Comparison of ENCODE assay signal across 22 cellular contexts in genomic region chr4:156974264-156974663, GRCh38. TPM values are rescaled to one million over a fixed set of nuclear protein-coding genes. Genes with fewer than 3 reads are reported as not detected.
A peak's percentile ranks its signal among the peaks of the same experiment; 100 is the strongest.
DNase-seq lines count a peak whose midpoint lies in the region; ATAC-seq and TF ChIP-seq lines count a peak whose summit lies in the region.
"Had no signal": no experiment of that assay in that cellular context is flagged by ENCODE, and none has a peak within 500 bp of the region (broad histone marks: within the 10 kb centered on the region; RNA-seq: fewer than 3 reads in every experiment).

No MANE protein-coding gene starts in this region.

- H3K4me2 ChIP-seq in IMR-90 (ENCODE audit: low read depth, low read length): no peak overlapping the region

- CTCF ChIA-PET in IMR-90 (lab: Yijun Ruan, JAX): no interaction called here

- in situ Hi-C loops in IMR-90 (cut with MboI; ENCODE audit: low sequenced_read_pairs): loop anchor here (5.0 to 25.0 kb wide), 2 partner anchors 73 to 1012 kb away; partner anchors contain the start of gene CTSO

- H3K36me3 Mint-ChIP-seq in activated T-cell treated with anti-CD3 and anti-CD28 coated beads, Interleukin-2, amount 50 U/mL, for 72 hours (ENCODE audit: insufficient read depth in 2 of 2): peaks cover 2% of the 10 kb centered on the region in 2 donors
- no peaks in the 10 kb centered on the region for H3K36me3 Mint-ChIP-seq in glutamatergic neuron (ENCODE audit: unreplicated experiment)
- H3K36me3 Mint-ChIP-seq: naive B cell had no signal

- H3K56ac ChIP-seq in IMR-90 (ENCODE audit: extremely low read depth, insufficient read depth, low read length): no peak overlapping the region

- dilution Hi-C loops in IMR-90 (cut with HindIII; ENCODE audit: low sequenced_read_pairs, unreplicated experiment): no loop called here

- H3K4me3 ChIP-seq in IMR-90 (ENCODE audit: insufficient read depth, low read depth, low read length) (no peak overlapping the region), foreskin fibroblast (ENCODE audit: low read depth in 1 of 2, low read length in 2 of 2) (no peak overlapping the region)
- H3K4me3 ChIP-seq: body of pancreas, lower lobe of right lung, stomach had no signal

- H4K5ac ChIP-seq in IMR-90 (ENCODE audit: low read depth, low read length): no peak overlapping the region

- no peak for TF ChIP-seq POLR2A in IMR-90 (IDR thresholded peaks at IDR 0.05; ENCODE audit: low read depth, low read length)

- no peak overlapping the region for H2AFZ ChIP-seq in IMR-90 (replicated peaks; ENCODE audit: low read length, poor library complexity)

- no TSS peak for BruUV-seq in IMR-90 (replicated peaks; lab: Mats Ljungman, UMichigan)

- peak overlapping the region; percentile 51; the same call in 1 of the 2 replicates for H4K91ac ChIP-seq in IMR-90 (ENCODE audit: insufficient read depth, low read depth, low read length)

- H3K27me3 Mint-ChIP-seq in activated T-cell treated with anti-CD3 and anti-CD28 coated beads, Interleukin-2, amount 50 U/mL, for 72 hours (ENCODE audit: low read depth): peaks cover 34% of the 10 kb centered on the region
- H3K27me3 Mint-ChIP-seq in glutamatergic neuron (ENCODE audit: unreplicated experiment): peaks cover 4% of the 10 kb centered on the region

- no peak overlapping the region for H3K27ac ChIP-seq in IMR-90 (ENCODE audit: insufficient read depth, low read length)
- H3K27ac ChIP-seq: body of pancreas, epithelial cell of prostate, lower lobe of right lung, stomach had no signal

- peak overlapping the region; percentile 73 for H2BK120ac ChIP-seq in IMR-90 (ENCODE audit: low read depth, low read length)

- H4K20me1 ChIP-seq in IMR-90 (ENCODE audit: insufficient read depth, low read length): no peaks in the 10 kb centered on the region

- TF ChIP-seq RAD21 in IMR-90 (IDR thresholded peaks at IDR 0.05; ENCODE audit: low read length): no peak

- intact Hi-C loops in IMR-90 (cut with micrococcal nuclease): loop anchor here (5.0 kb wide), 4 partner anchors 198 to 597 kb away; no protein-coding TSS in a partner anchor

- WGBS in IMR-90 (ENCODE audit: extremely low coverage in 2 of 2, insufficient read length in 1 of 2), 2 experiments: no CpG with 5 or more reads among the region's 1 CpG

- ATAC-seq in IMR-90 (ENCODE audit: low read depth) (no peak), GM19395 (IDR thresholded peaks at IDR 0.05; ENCODE audit: unreplicated experiment) (no peak)
- no peak for ATAC-seq in activated T-cell treated with anti-CD3 and anti-CD28 coated beads, Interleukin-2, amount 50 U/mL, for 72 hours (replicated peaks in 1 of 2)
- ATAC-seq: body of pancreas, lower lobe of right lung had no signal

- no peak overlapping the region for H3K27ac Mint-ChIP-seq in activated T-cell treated with anti-CD3 and anti-CD28 coated beads, Interleukin-2, amount 50 U/mL, for 72 hours
- H3K27ac Mint-ChIP-seq in glutamatergic neuron (ENCODE audit: unreplicated experiment): no peak overlapping the region
- H3K27ac Mint-ChIP-seq: naive B cell had no signal

- DNase-seq in IMR-90: peak; percentile 74
- DNase-seq in astrocyte of the hippocampus (ENCODE audit: low read depth, low spot score): peak; percentile 84
- DNase-seq in foreskin fibroblast: peak; percentile 43 to 75
- DNase-seq in renal cortical epithelial cell (ENCODE audit: low read depth): peak; percentile 91
- no peak for DNase-seq in activated T-cell treated with anti-CD3 and anti-CD28 coated beads, Interleukin-2, amount 50 U/mL, for 72 hours
- no peak for DNase-seq in stimulated activated CD8-positive, alpha-beta memory T cell treated with anti-CD3 and anti-CD28 coated beads, Interleukin-4, amount 100 ng/mL, for 48 hours
- no peak for DNase-seq in glutamatergic neuron
- DNase-seq: activated CD4-positive, alpha-beta T cell treated with anti-CD3 and anti-CD28 coated beads, Interleukin-2, amount 50 U/mL, for 4 hours; activated naive CD4-positive, alpha-beta T cell; AML-193; body of pancreas; head of caudate nucleus; lower lobe of right lung; naive B cell; NCI-H1417; NCI-H526 treated with DMSO at 0.1 percent for 48 hours; stimulated activated CD4-positive, alpha-beta T cell treated with anti-CD3 and anti-CD28 coated beads, Interleukin-2, amount 100 ng/mL, for 48 hours; stomach; T-helper 1 cell; trophoblast cell had no signal

- peaks cover 8% of the 10 kb centered on the region for H3K4me1 Mint-ChIP-seq in activated T-cell treated with anti-CD3 and anti-CD28 coated beads, Interleukin-2, amount 50 U/mL, for 72 hours (ENCODE audit: low read depth)
- peaks cover 2% of the 10 kb centered on the region for H3K4me1 Mint-ChIP-seq in glutamatergic neuron (ENCODE audit: low read depth, unreplicated experiment)

- no peak overlapping the region for H3K14ac ChIP-seq in IMR-90 (replicated peaks; ENCODE audit: low read depth, low read length)

- peak overlapping the region in 1 of 2 experiments; percentile 69; a peak in 2 of 4 replicates for H4K8ac ChIP-seq in IMR-90 (ENCODE audit: low read depth in 2 of 2, low read length in 2 of 2)

- no peaks in the 10 kb centered on the region for H3K27me3 ChIP-seq in IMR-90 (ENCODE audit: control insufficient read depth, insufficient read depth, low read length)
- H3K27me3 ChIP-seq: body of pancreas, stomach had no signal

- H3K18ac ChIP-seq in IMR-90 (ENCODE audit: low read depth, low read length): peak overlapping the region; percentile 42; the same call in 1 of the 2 replicates

- no peaks in the 10 kb centered on the region for H3K9me3 Mint-ChIP-seq in activated T-cell treated with anti-CD3 and anti-CD28 coated beads, Interleukin-2, amount 50 U/mL, for 72 hours
- H3K9me3 Mint-ChIP-seq in glutamatergic neuron (ENCODE audit: unreplicated experiment): no peaks in the 10 kb centered on the region

- H3K23ac ChIP-seq in IMR-90 (ENCODE audit: low read depth, low read length): no peak overlapping the region

- no peak overlapping the region for H2BK15ac ChIP-seq in IMR-90 (ENCODE audit: low read depth, low read length)

- peak overlapping the region; percentile 7; the same call in 1 of the 2 replicates for H3K4ac ChIP-seq in IMR-90 (ENCODE audit: low read depth, low read length)

- H2BK20ac ChIP-seq in IMR-90 (ENCODE audit: low read depth, low read length): peak overlapping the region; percentile 47

- H3K4me3 Mint-ChIP-seq in activated T-cell treated with anti-CD3 and anti-CD28 coated beads, Interleukin-2, amount 50 U/mL, for 72 hours: no peak overlapping the region
- no peak overlapping the region for H3K4me3 Mint-ChIP-seq in glutamatergic neuron (ENCODE audit: unreplicated experiment)
- H3K4me3 Mint-ChIP-seq: naive B cell had no signal

- peaks cover 7 to 11% of the 10 kb centered on the region in 2 experiments; a peak in 3 of 4 replicates for H3K79me1 ChIP-seq in IMR-90 (ENCODE audit: low read depth in 1 of 2, low read length in 2 of 2)

- H3K9me3 ChIP-seq in IMR-90 (ENCODE audit: control insufficient read depth, insufficient read depth, low read length): no peaks in the 10 kb centered on the region
- H3K9me3 ChIP-seq: body of pancreas, lower lobe of right lung, stomach had no signal

- TF ChIP-seq CTCF in IMR-90 (conservative IDR thresholded peaks at IDR 0.05; ENCODE audit: low read depth, low read length): no peak
- no peak for TF ChIP-seq CTCF in foreskin fibroblast (IDR thresholded peaks at IDR 0.05; ENCODE audit: low read depth, low read length)
- no peak for TF ChIP-seq CTCF in glutamatergic neuron (IDR thresholded peaks at IDR 0.05; ENCODE audit: partially characterized antibody, unreplicated experiment)

- H3K9ac ChIP-seq in IMR-90 (ENCODE audit: low read depth, low read length): no peak overlapping the region

- H2BK5ac ChIP-seq in IMR-90 (ENCODE audit: low read depth, low read length, poor library complexity, severe bottlenecking): no peak overlapping the region

- no peaks in the 10 kb centered on the region for H3K9me1 ChIP-seq in IMR-90 (ENCODE audit: insufficient read depth, low read length)

- no peak overlapping the region for H2AK5ac ChIP-seq in IMR-90 (ENCODE audit: low read depth, low read length)

- peaks cover 13% of the 10 kb centered on the region; the same call in 1 of the 2 replicates for H3K4me1 ChIP-seq in IMR-90 (ENCODE audit: control insufficient read depth, insufficient read depth, low read length)

- H3K36me3 ChIP-seq in IMR-90 (ENCODE audit: control insufficient read depth, insufficient read depth, low read length): no peaks in the 10 kb centered on the region
- H3K36me3 ChIP-seq: lower lobe of right lung, stomach had no signal

- POLR2A ChIA-PET in IMR-90 (lab: Charles Lee; ENCODE audit: unreplicated experiment): no interaction called here

- no peak overlapping the region for H2AK9ac ChIP-seq in IMR-90 (replicated peaks; ENCODE audit: low read depth, low read length, poor library complexity)

TF ChIP-seq in IMR-90, 13 proteins besides CTCF, POLR2A, EP300 and RAD21 (continues in another document):
- TF ChIP-seq ELK1 (IDR thresholded peaks at IDR 0.05; ENCODE audit: borderline replicate concordance, low read depth, low read length): no peak
- TF ChIP-seq BHLHE40 (IDR thresholded peaks at IDR 0.05; ENCODE audit: low read depth, low read length): no peak
- TF ChIP-seq NFE2L2 (IDR thresholded peaks at IDR 0.05; ENCODE audit: low read depth, low read length): no peak
- no peak for TF ChIP-seq RFX5 (IDR thresholded peaks at IDR 0.05; ENCODE audit: low read depth, low read length)
- no peak for TF ChIP-seq CHD1 (IDR thresholded peaks at IDR 0.05; ENCODE audit: low read depth, low read length)
- TF ChIP-seq MXI1 (IDR thresholded peaks at IDR 0.05; ENCODE audit: borderline replicate concordance, low read depth, low read length): no peak
- TF ChIP-seq MAZ (IDR thresholded peaks at IDR 0.05; ENCODE audit: borderline replicate concordance, low read depth, low read length): no peak

RNA-seq across cellular contexts. Expression of gene PDGFC, which starts 2.7 kb away (rescaled TPM):
- total RNA-seq in IMR-90 (2012; rRNA removed) (90.7 and 105 TPM in 2 replicates), renal cortical epithelial cell (133 and 173 TPM in 2 replicates), glutamatergic neuron (ENCODE audit: unreplicated experiment) (0.64 TPM)
- polyA plus RNA-seq in IMR-90 (2012; rRNA removed): 15.6 and 19.8 TPM in 2 replicates
- 4.4 and 11.0 TPM in 2 replicates for polyA plus RNA-seq in IMR-90 (2012; cell fraction: cytosol; rRNA removed)
- 13.5 and 32.1 TPM in 2 replicates for polyA plus RNA-seq in IMR-90 (2012; cell fraction: nucleus; rRNA removed; ENCODE audit: low replicate concordance)
- total RNA-seq in activated T-cell treated with anti-CD3 and anti-CD28 coated beads, Interleukin-2, amount 50 U/mL, for 72 hours: not detected

Comparison
In these comparisons a context has a peak if more than half of its experiments do, and no peak if none do; other contexts are left out.
1. DNase-seq: peak in IMR-90 (single experiment), astrocyte of the hippocampus (single experiment), foreskin fibroblast (2 of 2) and renal cortical epithelial cell (single experiment); none in activated T-cell treated with anti-CD3 and anti-CD28 coated beads, Interleukin-2, amount 50 U/mL, for 72 hours (0 of 2), stimulated activated CD8-positive, alpha-beta memory T cell treated with anti-CD3 and anti-CD28 coated beads, Interleukin-4, amount 100 ng/mL, for 48 hours (single experiment) and glutamatergic neuron (single experiment).
2. RNA of gene PDGFC, which starts 2.7 kb away (total RNA-seq): 133 to 173 TPM in renal cortical epithelial cell and 90.7 to 105 TPM in IMR-90; 0.64 TPM in glutamatergic neuron (single experiment) and not detected in activated T-cell treated with anti-CD3 and anti-CD28 coated beads, Interleukin-2, amount 50 U/mL, for 72 hours; every median in the first group is over 10 times any median in the second.